ENCODE assay signal across 1 cellular context in the genomic region with DNA sequence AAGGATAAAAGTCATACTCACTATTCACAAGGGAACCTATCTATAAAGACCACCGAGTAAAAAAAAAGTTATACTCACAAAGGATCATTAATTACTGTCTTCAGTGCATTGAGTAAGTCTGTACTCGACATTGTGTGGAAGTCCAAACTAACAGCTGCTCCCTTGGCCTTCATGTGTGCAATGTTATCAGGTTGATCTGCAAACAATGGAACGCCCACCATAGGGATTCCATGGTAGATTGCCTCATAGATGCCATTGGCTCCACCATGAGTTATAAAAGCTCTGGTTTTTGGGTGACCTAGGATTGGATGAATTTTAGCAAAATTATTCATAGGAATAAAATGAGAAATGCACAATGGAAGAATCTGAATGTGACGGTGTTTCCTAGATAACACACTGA.
TF ChIP-seq lines count a peak whose summit lies in the region.

No MANE protein-coding gene starts in this region.

TF ChIP-seq in GM23338, 12 proteins besides CTCF, POLR2A, EP300 and RAD21 (continued from another document):
- TF ChIP-seq REST (IDR thresholded peaks at IDR 0.05; ENCODE audit: unreplicated experiment) (no peak), ZNF114 (CRISPR knock-in tag; IDR thresholded peaks at IDR 0.05) (no peak), CREB1 (CRISPR knock-in tag; IDR thresholded peaks at IDR 0.05; ENCODE audit: low read depth) (no peak), NANOG (IDR thresholded peaks at IDR 0.05; ENCODE audit: borderline replicate concordance) (no peak), ETS1 (IDR thresholded peaks at IDR 0.05) (no peak), ZNF462 (CRISPR knock-in tag; IDR thresholded peaks at IDR 0.05) (no peak), ZNF331 (CRISPR knock-in tag; IDR thresholded peaks at IDR 0.05; ENCODE audit: low read depth) (no peak)
TF ChIP-seq in GM23338: peak in this region for 0.
